28 cellular contexts compared by ENCODE assay signal in the genomic region with DNA sequence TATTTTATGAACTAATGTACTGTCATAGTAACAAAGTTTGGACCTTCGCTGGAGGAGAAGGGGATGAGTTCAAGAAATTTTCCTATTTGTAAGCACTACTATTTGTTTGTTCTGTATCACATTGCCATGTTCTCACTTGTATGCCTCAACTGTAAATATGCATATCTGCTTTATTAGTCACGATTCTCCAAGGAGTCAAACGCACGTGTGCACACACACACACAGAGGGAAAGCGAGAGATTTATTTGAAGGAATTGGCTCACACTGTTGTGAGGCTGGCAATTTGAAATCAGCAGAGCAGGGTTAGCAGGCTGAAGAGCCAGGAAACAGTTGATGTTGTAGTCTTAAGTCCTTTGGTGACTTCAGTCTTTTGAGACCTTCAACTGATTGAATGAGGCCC. TPM values are rescaled to one million over a fixed set of nuclear protein-coding genes. Genes with fewer than 3 reads are reported as not detected.
"Had no signal": no experiment of that assay in that cellular context is flagged by ENCODE, and none has a peak within 500 bp of the region (broad histone marks: within the 10 kb centered on the region; RNA-seq: fewer than 3 reads in every experiment).

No MANE protein-coding gene starts in this region.

- DNase-seq: activated CD4-positive, alpha-beta T cell treated with anti-CD3 and anti-CD28 coated beads, Interleukin-2, amount 50 U/mL, for 4 hours; activated CD4-positive, CD25-positive, alpha-beta regulatory T cell treated with anti-CD3 and anti-CD28 coated beads, Interleukin-2, amount 50 U/mL, for 72 hours; activated CD8-positive, alpha-beta memory T cell treated with anti-CD3 and anti-CD28 coated beads for 24 hours; activated CD8-positive, alpha-beta memory T cell treated with anti-CD3 and anti-CD28 coated beads, Interleukin-2, amount 50 U/mL, for 4 hours; activated T-cell treated with anti-CD3 and anti-CD28 coated beads, Interleukin-2, amount 50 U/mL, for 24 hours; brain microvascular endothelial cell; central memory CD4-positive, alpha-beta T cell; dermis blood vessel endothelial cell; effector CD8-positive, alpha-beta T cell; heart left ventricle; left cardiac atrium; ovary; stimulated activated CD4-positive, alpha-beta T cell treated with anti-CD3 and anti-CD28 coated beads, Interleukin-4, amount 100 ng/mL, for 24 hours; stimulated activated naive CD8-positive, alpha-beta T cell treated with anti-CD3 and anti-CD28 coated beads, Interleukin-15, Interleukin-2, amounts not matched to agents 100 U/mL and 50 U/mL, for 24 hours; thyroid gland; upper lobe of right lung had no signal

- ATAC-seq: activated naive CD4-positive, alpha-beta T cell treated with anti-CD3 and anti-CD28 coated beads, Interleukin-2, amount 50 U/mL, for 72 hours; activated T-helper 17 cell treated with anti-CD3 and anti-CD28 coated beads, Interleukin-2, amount 50 U/mL, for 72 hours; esophagus mucosa; heart left ventricle; left cardiac atrium; stimulated activated naive CD8-positive, alpha-beta T cell treated with anti-CD3 and anti-CD28 coated beads, Interleukin-15, Interleukin-2, amounts not matched to agents 100 U/mL and 50 U/mL, for 24 hours; upper lobe of right lung had no signal

- H3K4me1 ChIP-seq: ascending aorta, heart left ventricle, prostate gland, thyroid gland, upper lobe of right lung had no signal

- H3K4me3 Mint-ChIP-seq: activated T-cell treated with anti-CD3 and anti-CD28 coated beads, Interleukin-2, amount 50 U/mL, for 24 hours; activated T-helper 17 cell treated with anti-CD3 and anti-CD28 coated beads, Interleukin-2, amount 50 U/mL, for 72 hours; nephron had no signal

- FAIRE-seq: islet of Langerhans, TTC549 had no signal

- H3K9me3 Mint-ChIP-seq: activated naive CD4-positive, alpha-beta T cell treated with anti-CD3 and anti-CD28 coated beads, Interleukin-2, amount 50 U/mL, for 72 hours; activated T-cell treated with anti-CD3 and anti-CD28 coated beads, Interleukin-2, amount 50 U/mL, for 24 hours; activated T-helper 17 cell treated with anti-CD3 and anti-CD28 coated beads, Interleukin-2, amount 50 U/mL, for 72 hours; nephron had no signal

- H3K4me1 Mint-ChIP-seq: activated T-helper 17 cell treated with anti-CD3 and anti-CD28 coated beads, Interleukin-2, amount 50 U/mL, for 72 hours; nephron had no signal

- H3K4me3 ChIP-seq: ascending aorta, heart left ventricle, ovary, prostate gland, thyroid gland, upper lobe of right lung had no signal

- H3K27ac ChIP-seq: ascending aorta, brain microvascular endothelial cell, heart left ventricle, neutrophil, ovary, prostate gland, thyroid gland, upper lobe of right lung, WERI-Rb-1 had no signal

- H3K27me3 ChIP-seq: ascending aorta, brain microvascular endothelial cell, heart left ventricle, ovary, thyroid gland, upper lobe of right lung had no signal

- H3K36me3 Mint-ChIP-seq: activated naive CD4-positive, alpha-beta T cell treated with anti-CD3 and anti-CD28 coated beads, Interleukin-2, amount 50 U/mL, for 72 hours had no signal

- H3K36me3 ChIP-seq: ascending aorta, brain microvascular endothelial cell, heart left ventricle, neutrophil, ovary, prostate gland, thyroid gland, upper lobe of right lung, WERI-Rb-1 had no signal

- H3K27ac Mint-ChIP-seq: activated naive CD4-positive, alpha-beta T cell treated with anti-CD3 and anti-CD28 coated beads, Interleukin-2, amount 50 U/mL, for 72 hours; activated T-cell treated with anti-CD3 and anti-CD28 coated beads, Interleukin-2, amount 50 U/mL, for 24 hours; activated T-helper 17 cell treated with anti-CD3 and anti-CD28 coated beads, Interleukin-2, amount 50 U/mL, for 72 hours; nephron had no signal

- H3K9me3 ChIP-seq: ascending aorta, heart left ventricle, neutrophil, ovary, prostate gland, thyroid gland, upper lobe of right lung had no signal

RNA-seq across cellular contexts. Expression of gene MYH2, which starts 24.9 kb away (rescaled TPM):
- total RNA-seq: activated naive CD4-positive, alpha-beta T cell treated with anti-CD3 and anti-CD28 coated beads, Interleukin-2, amount 50 U/mL, for 72 hours; activated T-helper 17 cell treated with anti-CD3 and anti-CD28 coated beads, Interleukin-2, amount 50 U/mL, for 72 hours; ascending aorta; dermis blood vessel endothelial cell; left cardiac atrium; subcutaneous adipose tissue; thyroid gland had no signal
- polyA plus RNA-seq: heart left ventricle, liver had no signal

RNA-seq across cellular contexts. Expression of gene MYH1, which starts 56.0 kb away (rescaled TPM):
- total RNA-seq: activated naive CD4-positive, alpha-beta T cell treated with anti-CD3 and anti-CD28 coated beads, Interleukin-2, amount 50 U/mL, for 72 hours; activated T-helper 17 cell treated with anti-CD3 and anti-CD28 coated beads, Interleukin-2, amount 50 U/mL, for 72 hours; ascending aorta; dermis blood vessel endothelial cell; esophagus mucosa; left cardiac atrium; ovary had no signal
- polyA plus RNA-seq: heart left ventricle, liver had no signal
